11 cellular contexts compared by ENCODE assay signal in the genomic region with DNA sequence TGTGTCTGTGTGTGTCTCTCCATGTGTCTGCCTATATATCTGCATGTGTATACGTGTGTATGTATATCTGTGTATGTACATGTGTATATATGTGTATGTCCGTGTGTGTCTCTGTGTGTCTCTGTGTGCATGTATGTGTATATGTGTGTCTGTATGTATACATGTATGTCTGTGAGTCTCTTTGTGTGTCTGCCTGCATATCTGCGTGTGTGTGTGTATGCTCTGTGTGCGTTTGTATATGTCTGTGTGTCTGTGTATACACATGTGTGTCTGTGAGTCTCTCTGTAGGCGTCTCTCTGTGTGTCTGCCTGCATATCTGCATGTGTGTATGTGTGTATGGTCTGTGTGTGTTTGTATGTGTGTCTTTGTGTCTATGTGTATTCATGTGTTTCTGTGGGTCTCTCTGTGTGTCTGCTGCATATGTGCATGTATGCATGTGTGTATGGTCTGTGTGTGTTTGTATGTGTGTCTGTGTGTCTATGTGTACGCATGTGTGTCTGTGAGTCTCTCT. TPM values are rescaled to one million over a fixed set of nuclear protein-coding genes. Genes with fewer than 3 reads are reported as not detected.
A peak's percentile ranks its signal among the peaks of the same experiment; 100 is the strongest.
DNase-seq lines count a peak whose midpoint lies in the region; ATAC-seq, FAIRE-seq and TF ChIP-seq lines count a peak whose summit lies in the region.
"Had no signal": no experiment of that assay in that cellular context is flagged by ENCODE, and none has a peak within 500 bp of the region (broad histone marks: within the 10 kb centered on the region; RNA-seq: fewer than 3 reads in every experiment).

No MANE protein-coding gene starts in this region.

- TF ChIP-seq POLR2A in breast epithelium (IDR thresholded peaks at IDR 0.05): no peak
- TF ChIP-seq POLR2A in H54 (IDR thresholded peaks at IDR 0.05; ENCODE audit: low read depth, low read length): no peak

- no peak for ATAC-seq in stimulated activated naive CD8-positive, alpha-beta T cell treated with anti-CD3 and anti-CD28 coated beads, Interleukin-15, Interleukin-2, amounts not matched to agents 100 U/mL and 50 U/mL, for 24 hours
- ATAC-seq in naive thymus-derived CD4-positive, alpha-beta T cell: no peak

- H3K4me1 ChIP-seq in breast epithelium: peaks cover 4 to 8% of the 10 kb centered on the region in 2 donors
- peaks cover 75 to 90% of the 10 kb centered on the region in 2 donors for H3K4me1 ChIP-seq in naive thymus-derived CD4-positive, alpha-beta T cell (ENCODE audit: control insufficient read depth in 2 of 2, insufficient read depth in 2 of 2, low read length in 2 of 2)

- peak overlapping the region; percentile 93 to 96 for H3K27ac ChIP-seq in breast epithelium
- H3K27ac ChIP-seq in naive thymus-derived CD4-positive, alpha-beta T cell (ENCODE audit: low read depth, low read length): no peak overlapping the region

- H3K36me3 ChIP-seq in breast epithelium: no peaks in the 10 kb centered on the region
- no peaks in the 10 kb centered on the region for H3K36me3 ChIP-seq in naive thymus-derived CD4-positive, alpha-beta T cell (ENCODE audit: control insufficient read depth in 2 of 3, insufficient read depth in 3 of 3, low read length in 3 of 3)

- CTCF ChIA-PET in naive thymus-derived CD4-positive, alpha-beta T cell (lab: Charles Lee): no interaction called here

- no peaks in the 10 kb centered on the region for H3K9me3 ChIP-seq in breast epithelium
- H3K9me3 ChIP-seq in naive thymus-derived CD4-positive, alpha-beta T cell (ENCODE audit: control insufficient read depth in 2 of 3, low read length in 3 of 3): no peaks in the 10 kb centered on the region

- intact Hi-C loops in breast epithelium (cut with DNase I; ENCODE audit: low total_unique reads): no loop called here
- intact Hi-C loops in naive thymus-derived CD4-positive, alpha-beta T cell (cut with micrococcal nuclease): no loop called here

- no peaks in the 10 kb centered on the region for H3K9me3 Mint-ChIP-seq in stimulated activated naive CD8-positive, alpha-beta T cell treated with anti-CD3 and anti-CD28 coated beads, Interleukin-15, Interleukin-2, amounts not matched to agents 100 ng/mL and 50 ng/mL, for 24 hours
- no peaks in the 10 kb centered on the region for H3K9me3 Mint-ChIP-seq in naive thymus-derived CD4-positive, alpha-beta T cell

- H3K27me3 Mint-ChIP-seq in stimulated activated naive CD8-positive, alpha-beta T cell treated with anti-CD3 and anti-CD28 coated beads, Interleukin-15, Interleukin-2, amounts not matched to agents 100 ng/mL and 50 ng/mL, for 24 hours: no peaks in the 10 kb centered on the region
- no peaks in the 10 kb centered on the region for H3K27me3 Mint-ChIP-seq in naive thymus-derived CD4-positive, alpha-beta T cell

- H3K4me3 Mint-ChIP-seq in stimulated activated naive CD8-positive, alpha-beta T cell treated with anti-CD3 and anti-CD28 coated beads, Interleukin-15, Interleukin-2, amounts not matched to agents 100 ng/mL and 50 ng/mL, for 24 hours: peak overlapping the region; percentile 12
- peak overlapping the region in 7 of 10 donors; percentile 7 to 86 (median 25) for H3K4me3 Mint-ChIP-seq in naive thymus-derived CD4-positive, alpha-beta T cell

- H3K27me3 ChIP-seq in breast epithelium: no peaks in the 10 kb centered on the region
- no peaks in the 10 kb centered on the region for H3K27me3 ChIP-seq in naive thymus-derived CD4-positive, alpha-beta T cell (ENCODE audit: control insufficient read depth in 2 of 2, insufficient read depth in 2 of 2, low read length in 2 of 2)

- no peak for DNase-seq in stimulated activated naive CD8-positive, alpha-beta T cell treated with anti-CD3 and anti-CD28 coated beads, Interleukin-15, Interleukin-2, amounts not matched to agents 100 U/mL and 50 U/mL, for 24 hours
- DNase-seq in breast epithelium (ENCODE audit: low spot score in 2 of 2): no peak
- DNase-seq in naive thymus-derived CD4-positive, alpha-beta T cell: no peak
- no peak for DNase-seq in amygdala (lab: John Stamatoyannopoulos, UW)
- no peak for DNase-seq in T1000 (lab: John Stamatoyannopoulos, UW)
- no peak for DNase-seq in GM19240 (ENCODE audit: insufficient read length, low spot score)
- DNase-seq in H54 (ENCODE audit: insufficient read length, low spot score): no peak
- DNase-seq: NCI-H526 had no signal

- no peak for FAIRE-seq in H54 (lab: Jason Lieb, UNC)
- FAIRE-seq: islet of Langerhans had no signal

- H3K27ac Mint-ChIP-seq in stimulated activated naive CD8-positive, alpha-beta T cell treated with anti-CD3 and anti-CD28 coated beads, Interleukin-15, Interleukin-2, amounts not matched to agents 100 ng/mL and 50 ng/mL, for 24 hours: peak overlapping the region; percentile 99
- peak overlapping the region in 4 of 9 donors; percentile 52 to 99 (median 78) for H3K27ac Mint-ChIP-seq in naive thymus-derived CD4-positive, alpha-beta T cell

- H3K4me1 Mint-ChIP-seq in stimulated activated naive CD8-positive, alpha-beta T cell treated with anti-CD3 and anti-CD28 coated beads, Interleukin-15, Interleukin-2, amounts not matched to agents 100 ng/mL and 50 ng/mL, for 24 hours (ENCODE audit: low read depth): peaks cover 12% of the 10 kb centered on the region
- peaks cover 51 to 85% (median 83%) of the 10 kb centered on the region in 7 donors for H3K4me1 Mint-ChIP-seq in naive thymus-derived CD4-positive, alpha-beta T cell

- H3K4me3 ChIP-seq in breast epithelium: no peak overlapping the region
- no peak overlapping the region for H3K4me3 ChIP-seq in naive thymus-derived CD4-positive, alpha-beta T cell (ENCODE audit: low read length)
- H3K4me3 ChIP-seq: skin epidermis had no signal

- TF ChIP-seq CTCF in breast epithelium (IDR thresholded peaks at IDR 0.05): no peak

- peaks cover 3% of the 10 kb centered on the region for H3K36me3 Mint-ChIP-seq in stimulated activated naive CD8-positive, alpha-beta T cell treated with anti-CD3 and anti-CD28 coated beads, Interleukin-15, Interleukin-2, amounts not matched to agents 100 ng/mL and 50 ng/mL, for 24 hours (ENCODE audit: low read depth)
- no peaks in the 10 kb centered on the region for H3K36me3 Mint-ChIP-seq in naive thymus-derived CD4-positive, alpha-beta T cell

- POLR2A ChIA-PET in naive thymus-derived CD4-positive, alpha-beta T cell (lab: Charles Lee): interaction anchor here (0.8 to 17.5 kb wide), 6 partner anchors 8 to 36 kb away, joined by 3 to 401 read pairs (median 15); partner anchors contain the start of gene KLF6

RNA-seq across cellular contexts. Expression of gene KLF6, which starts 23.7 kb away (rescaled TPM):
- 100 to 1,000 TPM; 132 to 347 (median 186) TPM for total RNA-seq in breast epithelium
- 1,000 to 10,000 TPM in 1 of 5 experiments, 100 to 1,000 TPM in 4; 142 to 1,870 (median 168) TPM for total RNA-seq in naive thymus-derived CD4-positive, alpha-beta T cell
- polyA plus RNA-seq in naive thymus-derived CD4-positive, alpha-beta T cell: 100 to 1,000 TPM; 153 to 190 TPM
